8 cellular contexts compared by ENCODE assay signal in the genomic region with DNA sequence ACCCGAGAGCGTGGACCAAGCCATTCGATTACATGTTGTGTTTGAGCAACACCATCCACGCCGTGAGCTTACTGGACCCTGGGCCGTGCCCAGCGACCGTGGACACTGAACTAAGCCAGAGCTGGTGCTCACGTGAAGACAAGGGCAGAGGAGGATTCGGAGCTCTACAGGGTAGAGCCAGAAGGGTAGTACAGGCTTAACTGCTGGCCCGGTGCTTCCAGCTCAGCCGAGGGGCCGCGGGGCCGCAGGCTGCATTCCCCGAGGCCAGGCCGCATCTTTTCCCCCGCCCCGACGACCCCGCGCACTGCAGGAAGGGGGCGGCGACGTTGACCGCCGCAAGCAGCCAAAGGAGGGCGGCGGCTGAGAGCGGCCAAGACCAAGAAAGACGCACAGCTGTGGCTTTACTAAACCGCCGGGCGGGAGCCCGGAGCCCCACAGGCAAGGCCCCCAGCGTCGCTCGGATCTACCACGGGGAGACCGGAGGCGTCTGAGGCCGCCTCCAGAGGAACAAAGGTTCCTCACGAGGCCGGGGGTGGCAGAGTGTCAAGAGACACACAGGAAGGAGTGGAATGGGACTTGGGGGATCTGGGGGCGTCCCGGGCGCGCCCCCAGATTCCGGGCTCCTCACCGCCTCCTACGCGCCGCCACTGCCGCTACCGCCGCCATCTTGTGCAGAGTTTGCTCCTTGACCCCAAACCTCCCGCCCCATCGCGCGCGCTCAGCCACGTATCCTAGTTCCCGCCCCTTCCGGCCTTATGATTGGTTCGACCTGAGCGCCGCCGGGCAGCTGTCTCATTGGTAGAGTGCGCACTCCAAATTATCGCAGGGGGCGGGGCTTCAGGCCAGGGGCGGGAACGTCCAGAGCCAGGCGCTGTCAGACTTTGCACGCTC. TPM values are rescaled to one million over a fixed set of nuclear protein-coding genes. Genes with fewer than 3 reads are reported as not detected.
DNase-seq lines count a peak whose midpoint lies in the region; ATAC-seq and TF ChIP-seq lines count a peak whose summit lies in the region.

A gene (minus strand): TSS at position 680 of the 891 bp plus-strand sequence. CDS start 14 bp downstream, at position 666.

- no peaks in the 10 kb centered on the region for H3K36me3 ChIP-seq in parathyroid adenoma (ENCODE audit: control insufficient read depth, insufficient read depth, low read length)
- H3K36me3 ChIP-seq in tibial nerve = peaks cover 0 to 59% (median 4%) of the 10 kb centered on the region in 3 donors

- ATAC-seq in HG02763 (IDR thresholded peaks at IDR 0.05; ENCODE audit: unreplicated experiment) (peak; percentile 95), Right ventricle myocardium superior (ENCODE audit: poor library complexity) (peak; percentile 98)
- ATAC-seq in activated naive CD8-positive, alpha-beta T cell treated with anti-CD3 and anti-CD28 coated beads, Interleukin-2, amount 50 U/mL, for 24 hours = peak; percentile 96

- intact Hi-C loops in Right ventricle myocardium superior (cut with DNase I) = no loop called here

- H3K9me3 ChIP-seq in parathyroid adenoma (ENCODE audit: control insufficient read depth, low read length) (no peaks in the 10 kb centered on the region), tibial nerve (no peaks in the 10 kb centered on the region)

- H3K27me3 ChIP-seq in parathyroid adenoma (ENCODE audit: control insufficient read depth, insufficient read depth, low read length) (no peaks in the 10 kb centered on the region), tibial nerve (no peaks in the 10 kb centered on the region)

- H3K27ac Mint-ChIP-seq in activated naive CD8-positive, alpha-beta T cell treated with anti-CD3 and anti-CD28 coated beads, Interleukin-2, amount 50 U/mL, for 24 hours = peak within 1 kb of the TSS; percentile 95

- H3K4me1 Mint-ChIP-seq in activated naive CD8-positive, alpha-beta T cell treated with anti-CD3 and anti-CD28 coated beads, Interleukin-2, amount 50 U/mL, for 24 hours = peaks cover 34% of the 10 kb centered on the region

- H3K9ac ChIP-seq in parathyroid adenoma = peak within 1 kb of the TSS; percentile 35

- WGBS in tibial nerve, 2 donors = 1% methylated on average over 51 to 74 of the region's 75 CpGs

- H3K36me3 Mint-ChIP-seq in activated naive CD8-positive, alpha-beta T cell treated with anti-CD3 and anti-CD28 coated beads, Interleukin-2, amount 50 U/mL, for 24 hours (ENCODE audit: low read depth) = peaks cover 25% of the 10 kb centered on the region

- H3K9me3 Mint-ChIP-seq in activated naive CD8-positive, alpha-beta T cell treated with anti-CD3 and anti-CD28 coated beads, Interleukin-2, amount 50 U/mL, for 24 hours = no peaks in the 10 kb centered on the region

- H3K4me1 ChIP-seq in parathyroid adenoma (peaks cover 3% of the 10 kb centered on the region), tibial nerve (peaks cover 0 to 47% (median 16%) of the 10 kb centered on the region in 4 donors)

- H3K27me3 Mint-ChIP-seq in activated naive CD8-positive, alpha-beta T cell treated with anti-CD3 and anti-CD28 coated beads, Interleukin-2, amount 50 U/mL, for 24 hours = no peaks in the 10 kb centered on the region

- H2AFZ ChIP-seq in parathyroid adenoma = peak within 1 kb of the TSS; percentile 60

- TF ChIP-seq POLR2A in GM10847 (IDR thresholded peaks at IDR 0.05; ENCODE audit: extremely low read depth, insufficient read length) = peak; percentile 92
- TF ChIP-seq POLR2A in tibial nerve (IDR thresholded peaks at IDR 0.05) = peak; percentile 55 to 78

- peak within 1 kb of the TSS; percentile 76 for H3K4me3 ChIP-seq in parathyroid adenoma (ENCODE audit: low read depth, low read length)
- H3K4me3 ChIP-seq in tibial nerve = peak within 1 kb of the TSS; percentile 87 to 99 (median 90)

- H3K27ac ChIP-seq in parathyroid adenoma (peak within 1 kb of the TSS; percentile 87), tibial nerve (peak within 1 kb of the TSS; percentile 72 to 98 (median 95))

- peak within 1 kb of the TSS; percentile 86 for H3K4me2 ChIP-seq in parathyroid adenoma (ENCODE audit: low read length)

- TF ChIP-seq CTCF in parathyroid adenoma (IDR thresholded peaks at IDR 0.05) = no peak
- TF ChIP-seq CTCF in tibial nerve (IDR thresholded peaks at IDR 0.05) = peak in 1 of 5 experiments; percentile 17

- peaks cover 10% of the 10 kb centered on the region for H3K79me2 ChIP-seq in parathyroid adenoma

- TF ChIP-seq EP300 in tibial nerve (IDR thresholded peaks at IDR 0.05) = peak; percentile 74 to 88

- DNase-seq in NCI-H1417 treated with DMSO at 0.1 percent for 48 hours (lab: John Stamatoyannopoulos, UW) (peak; percentile 93), SW480 (ENCODE audit: low spot score) (peak; percentile 97), Right ventricle myocardium superior (peak; percentile 100), tibial nerve (ENCODE audit: low spot score in 2 of 2) (peak; percentile 100)
- peak; percentile 99 for DNase-seq in activated naive CD8-positive, alpha-beta T cell treated with anti-CD3 and anti-CD28 coated beads, Interleukin-2, amount 50 U/mL, for 24 hours

- peak within 1 kb of the TSS; percentile 97 for H3K4me3 Mint-ChIP-seq in activated naive CD8-positive, alpha-beta T cell treated with anti-CD3 and anti-CD28 coated beads, Interleukin-2, amount 50 U/mL, for 24 hours

RNA-seq across cellular contexts. Expression of the gene that starts here (rescaled TPM):
- total RNA-seq in Right ventricle myocardium superior (91.4 TPM), tibial nerve (100 to 1,000 TPM; 107 to 150 (median 121) TPM)

Comparison
In these comparisons a context has a peak if more than half of its experiments do, and no peak if none do; other contexts are left out.
1. Peak in every context shown above with its lines: DNase-seq, ATAC-seq, H3K4me3 ChIP-seq and H3K27ac ChIP-seq.